Comparison of ENCODE assay signal across 13 cellular contexts in genomic region chr3:10334461-10334860, GRCh38. TPM values are rescaled to one million over a fixed set of nuclear protein-coding genes. Genes with fewer than 3 reads are reported as not detected.
DNase-seq lines count a peak whose midpoint lies in the region; ATAC-seq and TF ChIP-seq lines count a peak whose summit lies in the region.
"Had no signal": no experiment of that assay in that cellular context is flagged by ENCODE, and none has a peak within 500 bp of the region (broad histone marks: within the 10 kb centered on the region; RNA-seq: fewer than 3 reads in every experiment).

No MANE protein-coding gene starts in this region.

- ATAC-seq in HG03460 (IDR thresholded peaks at IDR 0.05; ENCODE audit: unreplicated experiment), result no peak

- no peak overlapping the region for H3K9ac ChIP-seq in mesenchymal stem cell (ENCODE audit: low read length)

- DNase-seq in AG08396 (ENCODE audit: low spot score), result peak; percentile 60
- peak; percentile 39 for DNase-seq in brain microvascular endothelial cell
- DNase-seq in mesenchymal stem cell, result peak; percentile 15
- DNase-seq in posterior vena cava (ENCODE audit: low spot score), result no peak
- no peak for DNase-seq in ecto neural progenitor cell (ENCODE audit: low spot score)
- no peak for DNase-seq in DMS79 (lab: John Stamatoyannopoulos, UW)
- DNase-seq: activated CD4-positive, alpha-beta T cell treated with anti-CD3 and anti-CD28 coated beads, Interleukin-2, amount 50 U/mL, for 1 hour; NCI-H146; SHP77 had no signal

- H2BK15ac ChIP-seq in mesenchymal stem cell (ENCODE audit: low read depth, poor library complexity, severe bottlenecking), result no peak overlapping the region

- no peak overlapping the region for H3K4me2 ChIP-seq in mesenchymal stem cell (ENCODE audit: low read length, poor library complexity, severe bottlenecking)

- H3K36me3 ChIP-seq in HEK293 (ENCODE audit: control insufficient read depth in 2 of 2, insufficient read depth in 1 of 2, low read length in 2 of 2) (no peaks in the 10 kb centered on the region), brain microvascular endothelial cell (replicated peaks) (no peaks in the 10 kb centered on the region), mesenchymal stem cell (ENCODE audit: control insufficient read depth in 1 of 2, insufficient read depth in 2 of 2, low read depth in 1 of 2, low read length in 2 of 2) (no peaks in the 10 kb centered on the region)
- H3K36me3 ChIP-seq: esophagus muscularis mucosa had no signal

- H3K4me3 ChIP-seq in HEK293 (ENCODE audit: low read depth, low read length), result no peak overlapping the region
- H3K4me3 ChIP-seq in brain microvascular endothelial cell (ENCODE audit: low read depth, low read length), result no peak overlapping the region
- no peak overlapping the region for H3K4me3 ChIP-seq in mesenchymal stem cell (ENCODE audit: insufficient read depth in 1 of 2, low read depth in 1 of 2, low read length in 2 of 2)
- H3K4me3 ChIP-seq: esophagus muscularis mucosa had no signal

- CTCF ChIA-PET in HEK293 (lab: Yijun Ruan, JAX), result interaction anchor here (0.6 to 1.1 kb wide), 2 partner anchors 12 to 408 kb away, joined by 3 read pairs; no protein-coding TSS in a partner anchor

- H3K4me1 ChIP-seq in HEK293 (ENCODE audit: control insufficient read depth, insufficient read depth, low read length), result no peaks in the 10 kb centered on the region
- H3K4me1 ChIP-seq in mesenchymal stem cell (ENCODE audit: control insufficient read depth, insufficient read depth, low read depth, low read length), result peaks cover 10% of the 10 kb centered on the region
- H3K4me1 ChIP-seq: esophagus muscularis mucosa had no signal

- H2AK5ac ChIP-seq in mesenchymal stem cell (ENCODE audit: low read length, severe bottlenecking), result no peak overlapping the region

- H3K18ac ChIP-seq in mesenchymal stem cell (ENCODE audit: low read depth in 1 of 2, low read length in 2 of 2), result no peak overlapping the region

- 60% methylated on average over 12 of the region's 12 CpGs for WGBS in mesenchymal stem cell

- no peak for TF ChIP-seq CTCF in HEK293 (tag by site-specific recombination; IDR thresholded peaks at IDR 0.05)
- TF ChIP-seq CTCF in brain microvascular endothelial cell (IDR thresholded peaks at IDR 0.05; ENCODE audit: low read depth, low read length, missing control alignments), result peak; percentile 50

- peaks cover 17% of the 10 kb centered on the region for H3K27me3 ChIP-seq in brain microvascular endothelial cell (replicated peaks)
- H3K27me3 ChIP-seq in mesenchymal stem cell (ENCODE audit: control insufficient read depth in 1 of 2, insufficient read depth in 1 of 2, low read length in 2 of 2), result peaks cover 43 to 56% of the 10 kb centered on the region in 2 experiments

- H3K9me3 ChIP-seq in HEK293 (ENCODE audit: control insufficient read depth, insufficient read depth, low read depth, low read length) (no peaks in the 10 kb centered on the region), mesenchymal stem cell (ENCODE audit: control insufficient read depth, low read length) (no peaks in the 10 kb centered on the region)
- H3K9me3 ChIP-seq: esophagus muscularis mucosa had no signal

- in situ Hi-C loops in brain microvascular endothelial cell (cut with HindIII; ENCODE audit: low pct_ligation_motif_present, low sequenced_read_pairs), result no loop called here

- no peak overlapping the region for H3K4ac ChIP-seq in mesenchymal stem cell (ENCODE audit: low read depth in 1 of 2, low read length in 2 of 2)

- no peak overlapping the region for H2BK5ac ChIP-seq in mesenchymal stem cell (ENCODE audit: low read depth, low read length, poor library complexity, severe bottlenecking)

- H3K79me1 ChIP-seq in mesenchymal stem cell (replicated peaks; ENCODE audit: low read length, poor library complexity, severe bottlenecking), result no peaks in the 10 kb centered on the region

- H4K8ac ChIP-seq in mesenchymal stem cell (ENCODE audit: low read length), result no peak overlapping the region

- no peak overlapping the region for H2AFZ ChIP-seq in mesenchymal stem cell (ENCODE audit: low read depth, low read length)

- no peak overlapping the region for H2BK120ac ChIP-seq in mesenchymal stem cell (ENCODE audit: low read depth, low read length)

- no peak overlapping the region for H4K91ac ChIP-seq in mesenchymal stem cell (ENCODE audit: low read length)

- no peak overlapping the region for H2BK12ac ChIP-seq in mesenchymal stem cell (ENCODE audit: low read length in 2 of 2)

- no peak overlapping the region for H3K23ac ChIP-seq in mesenchymal stem cell (ENCODE audit: low read length in 2 of 2)

- intact Hi-C loops in posterior vena cava (cut with DNase I), result no loop called here

- H3K27ac ChIP-seq in HEK293 (ENCODE audit: extremely low read depth, low read depth, low read length) (no peak overlapping the region), brain microvascular endothelial cell (no peak overlapping the region), mesenchymal stem cell (ENCODE audit: low read length, poor library complexity, severe bottlenecking) (no peak overlapping the region)
- H3K27ac ChIP-seq: esophagus muscularis mucosa had no signal

- H3K14ac ChIP-seq in mesenchymal stem cell (ENCODE audit: low read length in 2 of 2), result no peak overlapping the region

- POLR2A ChIA-PET in HEK293 (lab: Yijun Ruan, JAX), result no interaction called here

TF ChIP-seq in HEK293, 187 proteins besides CTCF, POLR2A, EP300 and RAD21:
- TF ChIP-seq ZNF555 (tag by site-specific recombination; conservative IDR thresholded peaks at IDR 0.05) (no peak), ZIC2 (tag by site-specific recombination; IDR thresholded peaks at IDR 0.05) (peak; percentile 58), GLIS1 (tag by site-specific recombination; IDR thresholded peaks at IDR 0.05) (peak; percentile 42)

RNA-seq across cellular contexts. Expression of gene SEC13, which starts 13.5 kb away (rescaled TPM):
- polyA plus RNA-seq in mesenchymal stem cell (2013, experiment 1 of 2), result 246 TPM
- polyA plus RNA-seq in mesenchymal stem cell (2013, experiment 2 of 2), result 245 TPM
- total RNA-seq in posterior vena cava, result 10 to 100 TPM; 85.9 to 86.3 TPM

RNA-seq across cellular contexts. Expression of gene GHRL, which starts 41.7 kb away (rescaled TPM):
- polyA plus RNA-seq in mesenchymal stem cell (2013, experiment 1 of 2), result not detected
- polyA plus RNA-seq in mesenchymal stem cell (2013, experiment 2 of 2), result not detected
- 1 to 10 TPM; 1.0 to 1.2 TPM for total RNA-seq in posterior vena cava
- total RNA-seq: activated naive CD4-positive, alpha-beta T cell treated with anti-CD3 and anti-CD28 coated beads, Interleukin-2, amount 50 U/mL, for 72 hours had no signal

Comparison
In these comparisons a context has a peak if more than half of its experiments do, and no peak if none do; other contexts are left out.
1. DNase-seq: peak in AG08396 (single experiment), brain microvascular endothelial cell (single experiment) and mesenchymal stem cell (single experiment); none in posterior vena cava (single experiment), ecto neural progenitor cell (single experiment) and DMS79 (single experiment).